Comparison of ENCODE assay signal across 14 cellular contexts in the genomic region with DNA sequence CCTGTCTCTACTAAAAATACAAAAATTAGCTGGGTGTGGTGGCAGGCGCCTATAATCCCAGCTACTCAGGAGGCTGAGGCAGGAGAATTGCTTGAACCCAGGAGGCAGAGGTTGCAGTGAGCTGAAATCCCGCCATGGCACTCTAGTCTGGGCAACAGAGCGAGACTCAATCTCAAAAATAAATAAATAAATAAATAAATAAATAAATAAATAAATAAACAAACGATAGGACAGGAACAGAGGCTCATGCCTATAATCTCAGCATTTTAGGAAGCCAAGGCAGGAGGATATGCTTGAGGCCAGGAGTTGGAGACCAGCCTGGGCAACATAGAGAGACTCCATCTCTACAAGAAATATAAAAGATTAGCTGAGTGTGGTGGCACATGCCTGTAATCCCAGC. TPM values are rescaled to one million over a fixed set of nuclear protein-coding genes. Genes with fewer than 3 reads are reported as not detected.
"Had no signal": no experiment of that assay in that cellular context is flagged by ENCODE, and none has a peak within 500 bp of the region (broad histone marks: within the 10 kb centered on the region; RNA-seq: fewer than 3 reads in every experiment).

No MANE protein-coding gene starts in this region.

RNA-seq across cellular contexts. Expression of gene RTP3, which starts 24.4 kb away (rescaled TPM):
- total RNA-seq: stomach, subcutaneous adipose tissue, suprapubic skin, temporal lobe, thoracic aorta, thyroid gland, tibial nerve, transverse colon, upper lobe of left lung, upper lobe of right lung, ureter, urinary bladder, uterus, vagina had no signal
- polyA plus RNA-seq: stomach, urinary bladder had no signal

RNA-seq across cellular contexts. Expression of gene LTF, which starts 57.5 kb away (rescaled TPM):
- total RNA-seq: vagina had no signal
